8 cellular contexts compared by ENCODE assay signal in the genomic region with DNA sequence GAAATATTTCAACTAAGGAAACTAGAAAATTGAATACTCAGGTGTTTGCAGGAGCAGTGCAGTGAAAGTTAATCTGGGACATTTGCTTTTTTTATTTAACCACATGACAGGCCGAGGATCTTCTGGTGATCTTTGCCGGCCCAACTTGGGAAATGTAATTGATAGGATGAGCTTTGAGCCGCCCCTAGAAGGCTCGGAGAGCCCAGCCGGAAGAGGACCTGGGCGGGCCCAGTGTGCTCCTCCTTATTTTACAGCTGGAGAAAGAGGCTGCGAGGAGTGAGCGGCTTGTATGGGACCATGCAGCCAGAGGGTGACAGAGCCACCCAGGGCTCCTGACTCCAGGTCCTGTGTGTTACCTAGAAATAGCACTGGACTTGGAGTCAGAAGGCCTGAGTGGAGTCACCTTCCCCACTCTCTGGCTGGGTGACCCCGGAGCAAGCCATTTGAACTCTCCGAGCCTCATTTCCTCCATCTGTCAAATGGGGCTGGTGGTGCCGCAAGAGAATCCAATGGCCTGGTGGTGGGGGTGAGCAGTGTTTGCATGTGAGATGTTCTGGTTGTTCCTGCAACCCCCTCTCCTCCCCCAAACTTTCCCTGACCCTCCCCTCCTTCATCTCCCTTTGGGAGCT. TPM values are rescaled to one million over a fixed set of nuclear protein-coding genes. Genes with fewer than 3 reads are reported as not detected.
DNase-seq lines count a peak whose midpoint lies in the region; ATAC-seq, FAIRE-seq and TF ChIP-seq lines count a peak whose summit lies in the region.

No MANE protein-coding gene starts in this region.

- ATAC-seq in GM18517 (IDR thresholded peaks at IDR 0.05; ENCODE audit: unreplicated experiment), result no peak

- intact Hi-C loops in Calu3 (cut with micrococcal nuclease; ENCODE audit: unreplicated experiment), result loop anchor here (5.0 kb wide), 1 partner anchor 45 kb away; no protein-coding TSS in a partner anchor
- intact Hi-C loops in esophagus squamous epithelium (cut with DNase I), result no loop called here

- H3K4me3 Mint-ChIP-seq in Calu3 (ENCODE audit: low read depth, unreplicated experiment), result peak overlapping the region; percentile 96
- peak overlapping the region; percentile 81 for H3K4me3 Mint-ChIP-seq in nephron progenitor cell

- no peak for FAIRE-seq in GM12891 (lab: Jason Lieb, UNC)

- TF ChIP-seq CTCF in Calu3 (IDR thresholded peaks at IDR 0.05; ENCODE audit: unreplicated experiment) (no peak), esophagus squamous epithelium (IDR thresholded peaks at IDR 0.05) (peak in 1 of 6 experiments; percentile 4), nephron progenitor cell (IDR thresholded peaks at IDR 0.05) (no peak)

- whole genome bisulfite sequencing in esophagus squamous epithelium, 2 donors, result 29 to 37% methylated on average over 5 to 11 of the region's 11 CpGs

- no peak for DNase-seq in Calu3
- no peak for DNase-seq in esophagus squamous epithelium (lab: John Stamatoyannopoulos, UW)
- DNase-seq in nephron progenitor cell, result peak; percentile 21
- DNase-seq in GM12891 (ENCODE audit: insufficient read length, low spot score), result no peak
- DNase-seq in stimulated activated CD4-positive, alpha-beta T cell treated with anti-CD3 and anti-CD28 coated beads, Interleukin-15, amount 100 ng/mL, for 24 hours, result no peak
- DNase-seq in hippocampal formation (lab: John Stamatoyannopoulos, UW), result no peak

- peak overlapping the region; percentile 87 to 96 (median 90) for H3K27ac ChIP-seq in esophagus squamous epithelium

- CTCF ChIA-PET in Calu3 (lab: Charles Lee), result interaction anchor here (1.0 to 2.9 kb wide), 4 partner anchors 13 to 76 kb away, joined by 3 to 15 read pairs (median 6); no protein-coding TSS in a partner anchor

- H3K9me3 Mint-ChIP-seq in Calu3 (ENCODE audit: low read depth, unreplicated experiment) (no peaks in the 10 kb centered on the region), nephron progenitor cell (no peaks in the 10 kb centered on the region)

- H3K27me3 ChIP-seq in esophagus squamous epithelium, result no peaks in the 10 kb centered on the region

- no TSS peak for BruUV-seq in Calu3 (replicated peaks; lab: Mats Ljungman, UMichigan)

- H3K27me3 Mint-ChIP-seq in Calu3 (ENCODE audit: unreplicated experiment) (peaks cover 13% of the 10 kb centered on the region), nephron progenitor cell (ENCODE audit: low read depth, poor library complexity) (peaks cover 66% of the 10 kb centered on the region)

- H3K36me3 ChIP-seq in esophagus squamous epithelium, result peaks cover 0 to 13% (median 0%) of the 10 kb centered on the region in 3 donors

- no peaks in the 10 kb centered on the region for H3K9me3 ChIP-seq in esophagus squamous epithelium

- no peak for TF ChIP-seq POLR2A in esophagus squamous epithelium (IDR thresholded peaks at IDR 0.05)
- no peak for TF ChIP-seq POLR2A in GM12891 (IDR thresholded peaks at IDR 0.05; ENCODE audit: low read depth, low read length)

- H3K4me1 ChIP-seq in esophagus squamous epithelium, result peaks cover 4 to 59% (median 21%) of the 10 kb centered on the region in 3 donors

- H3K4me1 Mint-ChIP-seq in Calu3 (ENCODE audit: low read depth, unreplicated experiment) (peaks cover 25% of the 10 kb centered on the region), nephron progenitor cell (peaks cover 20% of the 10 kb centered on the region)

- H3K27ac Mint-ChIP-seq in Calu3 (ENCODE audit: unreplicated experiment), result no peak overlapping the region
- H3K27ac Mint-ChIP-seq in nephron progenitor cell, result no peak overlapping the region

- H3K36me3 Mint-ChIP-seq in Calu3 (ENCODE audit: insufficient read depth, unreplicated experiment) (peaks cover 32% of the 10 kb centered on the region), nephron progenitor cell (ENCODE audit: low read depth) (no peaks in the 10 kb centered on the region)

- peak overlapping the region; percentile 81 to 95 (median 86) for H3K4me3 ChIP-seq in esophagus squamous epithelium

TF ChIP-seq in PFSK-1, 5 proteins besides CTCF, POLR2A, EP300 and RAD21:
- TF ChIP-seq POLR2AphosphoS5 (IDR thresholded peaks at IDR 0.05; ENCODE audit: low read depth, low read length) (no peak), SIN3A (IDR thresholded peaks at IDR 0.05; ENCODE audit: borderline replicate concordance, insufficient read depth, low read length) (peak; percentile 43; the same call in 1 of the 2 replicates)

TF ChIP-seq in GM12891, 5 proteins besides CTCF, POLR2A, EP300 and RAD21:
- TF ChIP-seq PAX5 (IDR thresholded peaks at IDR 0.05; ENCODE audit: insufficient read depth, low read length, severe bottlenecking) (no peak), POU2F2 (IDR thresholded peaks at IDR 0.05; ENCODE audit: low read depth, low read length) (no peak)

RNA-seq across cellular contexts. Expression of gene PPARGC1B, which starts 2.5 kb away (rescaled TPM):
- total RNA-seq in Calu3 (2022), result 8.8 and 9.3 TPM in 2 replicates
- polyA plus RNA-seq in PFSK-1 (2012; ENCODE audit: insufficient read length, low read depth), result 7.9 TPM
- total RNA-seq in esophagus squamous epithelium, result 10 to 100 TPM in 2 of 4 donors, 1 to 10 TPM in 2; 8.9 to 15.4 (median 11.9) TPM
- 3.9 TPM for polyA plus RNA-seq in GM12891 (2012; ENCODE audit: low read depth, missing spikeins)
